Comparison of ENCODE assay signal across 11 cellular contexts in the genomic region with DNA sequence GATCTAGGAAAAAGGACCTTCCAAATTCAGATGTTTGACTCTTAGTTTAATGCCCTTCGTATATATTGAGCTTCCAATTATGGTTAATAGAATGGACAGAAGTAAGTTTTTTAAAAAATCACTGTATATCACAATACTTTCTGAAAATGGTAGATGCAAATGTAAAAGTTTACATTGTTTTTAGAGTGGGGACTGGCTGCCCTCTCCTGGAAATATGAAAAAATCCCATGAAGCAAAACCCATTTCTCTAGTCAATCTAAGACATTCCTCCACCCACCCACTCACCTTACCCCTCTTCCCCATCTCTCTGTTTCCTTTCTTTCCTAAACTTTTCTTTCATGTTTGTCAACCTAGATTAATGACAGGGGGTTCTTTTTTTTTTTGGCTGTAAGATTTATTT.
DNase-seq lines count a peak whose midpoint lies in the region; ATAC-seq, FAIRE-seq and TF ChIP-seq lines count a peak whose summit lies in the region.
"Had no signal": no experiment of that assay in that cellular context is flagged by ENCODE, and none has a peak within 500 bp of the region (broad histone marks: within the 10 kb centered on the region; RNA-seq: fewer than 3 reads in every experiment).

No MANE protein-coding gene starts in this region.

- no peak overlapping the region for H2AFZ ChIP-seq in GM23248

- no peaks in the 10 kb centered on the region for H3K36me3 ChIP-seq in A673 (ENCODE audit: insufficient read depth, low read length, poor library complexity, severe bottlenecking)
- no peaks in the 10 kb centered on the region for H3K36me3 ChIP-seq in GM23248 (ENCODE audit: low read depth)
- H3K36me3 ChIP-seq in adipocyte (ENCODE audit: control insufficient read depth, insufficient read depth, low read length, severe bottlenecking) = no peaks in the 10 kb centered on the region
- no peaks in the 10 kb centered on the region for H3K36me3 ChIP-seq in kidney (ENCODE audit: control insufficient read depth in 1 of 2, insufficient read depth in 2 of 2, low read length in 2 of 2)
- no peaks in the 10 kb centered on the region for H3K36me3 ChIP-seq in H7 (replicated peaks; ENCODE audit: control insufficient read depth, insufficient read depth, low read length)
- H3K36me3 ChIP-seq: SJCRH30 had no signal

- no peaks in the 10 kb centered on the region for H3K4me1 ChIP-seq in A673 (ENCODE audit: insufficient read depth, low read length, poor library complexity, severe bottlenecking)
- no peaks in the 10 kb centered on the region for H3K4me1 ChIP-seq in GM23248 (ENCODE audit: insufficient read depth)
- H3K4me1 ChIP-seq in adipocyte (ENCODE audit: control insufficient read depth, insufficient read depth, low read length) = peaks cover 11% of the 10 kb centered on the region
- no peaks in the 10 kb centered on the region for H3K4me1 ChIP-seq in kidney (ENCODE audit: control insufficient read depth in 1 of 2, insufficient read depth in 1 of 2, low read depth in 1 of 2, low read length in 2 of 2)

- H3K9me3 Mint-ChIP-seq in activated T-cell treated with anti-CD3 and anti-CD28 coated beads, Interleukin-2, amount 50 U/mL, for 4 hours = no peaks in the 10 kb centered on the region

- H3K9me2 ChIP-seq in GM23248 (ENCODE audit: insufficient read depth) = no peaks in the 10 kb centered on the region

- peak; percentile 57 for FAIRE-seq in kidney (lab: Jason Lieb, UNC)

- POLR2A ChIA-PET in A673 (lab: Charles Lee; ENCODE audit: low non-redundant PET) = no interaction called here

- no peak for ATAC-seq in activated T-cell treated with anti-CD3 and anti-CD28 coated beads, Interleukin-2, amount 50 U/mL, for 4 hours
- ATAC-seq: activated CD8-positive, alpha-beta T cell treated with anti-CD3 and anti-CD28 coated beads, Interleukin-2, amount 10 ng/mL, durations not matched to agents 7 days and 5 days had no signal

- H3F3A ChIP-seq in GM23248 (ENCODE audit: insufficient read depth) = no peaks in the 10 kb centered on the region

- H4K20me1 ChIP-seq in GM23248 (ENCODE audit: insufficient read depth) = no peaks in the 10 kb centered on the region

- H3K4me3 Mint-ChIP-seq in activated T-cell treated with anti-CD3 and anti-CD28 coated beads, Interleukin-2, amount 50 U/mL, for 4 hours = no peak overlapping the region
- H3K4me3 Mint-ChIP-seq: activated CD8-positive, alpha-beta T cell treated with anti-CD3 and anti-CD28 coated beads, Interleukin-2, amount 10 ng/mL, durations not matched to agents 7 days and 5 days had no signal

- peak; percentile 30; the same call in 1 of the 2 replicates for TF ChIP-seq CTCF in A673 (conservative IDR thresholded peaks at IDR 0.05; ENCODE audit: low read depth, low read length)
- no peak for TF ChIP-seq CTCF in kidney (IDR thresholded peaks at IDR 0.05; ENCODE audit: borderline replicate concordance, extremely low read depth, insufficient read depth)

- no peaks in the 10 kb centered on the region for H3K9me3 ChIP-seq in A673 (ENCODE audit: low read depth, low read length, poor library complexity, severe bottlenecking)
- H3K9me3 ChIP-seq in GM23248 (ENCODE audit: low read depth) = no peaks in the 10 kb centered on the region
- H3K9me3 ChIP-seq in adipocyte (ENCODE audit: control insufficient read depth, low read length) = no peaks in the 10 kb centered on the region
- no peaks in the 10 kb centered on the region for H3K9me3 ChIP-seq in kidney (ENCODE audit: control insufficient read depth in 1 of 2, low read length in 2 of 2)
- H3K9me3 ChIP-seq: SJCRH30 had no signal

- no peaks in the 10 kb centered on the region for H3K4me1 Mint-ChIP-seq in activated T-cell treated with anti-CD3 and anti-CD28 coated beads, Interleukin-2, amount 50 U/mL, for 4 hours (ENCODE audit: low read depth)

- in situ Hi-C loops in GM23248 (cut with MboI) = loop anchor here (10.0 kb wide), 1 partner anchor 204 kb away; no protein-coding TSS in a partner anchor

- peaks cover 2% of the 10 kb centered on the region for H3K27me3 Mint-ChIP-seq in activated T-cell treated with anti-CD3 and anti-CD28 coated beads, Interleukin-2, amount 50 U/mL, for 4 hours (ENCODE audit: low read depth)

- H3K9ac ChIP-seq in GM23248 (no peak overlapping the region), adipocyte (ENCODE audit: low read length) (peak overlapping the region; percentile 14), kidney (ENCODE audit: low read length in 2 of 2) (no peak overlapping the region)

- BruUV-seq in A673 (replicated peaks; lab: Mats Ljungman, UMichigan) = no TSS peak

- H3K4me3 ChIP-seq in A673 (ENCODE audit: low read depth, low read length, poor library complexity, severe bottlenecking) = no peak overlapping the region
- H3K4me3 ChIP-seq in GM23248 = no peak overlapping the region
- no peak overlapping the region for H3K4me3 ChIP-seq in adipocyte (ENCODE audit: low read length)
- H3K4me3 ChIP-seq in kidney (ENCODE audit: low read length in 2 of 2) = no peak overlapping the region
- no peak overlapping the region for H3K4me3 ChIP-seq in H7 (ENCODE audit: insufficient read depth, low read depth, low read length)
- H3K4me3 ChIP-seq: SJCRH30 had no signal

- H3K27me3 ChIP-seq in A673 (replicated peaks; ENCODE audit: insufficient read depth, low read depth, low read length, poor library complexity) (peaks cover 10% of the 10 kb centered on the region), GM23248 (replicated peaks; ENCODE audit: insufficient read depth) (no peaks in the 10 kb centered on the region), adipocyte (replicated peaks; ENCODE audit: control insufficient read depth, insufficient read depth, low read length) (no peaks in the 10 kb centered on the region), H7 (ENCODE audit: control insufficient read depth, insufficient read depth, low read length) (no peaks in the 10 kb centered on the region)
- H3K27me3 ChIP-seq: SJCRH30 had no signal

- H3K27ac ChIP-seq in A673 (ENCODE audit: low read depth, low read length, poor library complexity, severe bottlenecking) (no peak overlapping the region), GM23248 (no peak overlapping the region), kidney (ENCODE audit: low read depth in 2 of 2, low read length in 2 of 2) (no peak overlapping the region)
- H3K27ac ChIP-seq: SJCRH30 had no signal

- CTCF ChIA-PET in A673 (lab: Charles Lee) = interaction anchor here (0.5 to 1.2 kb wide), 4 partner anchors 9 to 195 kb away, joined by 3 to 4 read pairs (median 3); no protein-coding TSS in a partner anchor

- peak; percentile 3 for DNase-seq in A673 (ENCODE audit: low spot score)
- peak; percentile 41 for DNase-seq in GM23248
- DNase-seq in adipocyte (ENCODE audit: low read depth) = peak; percentile 62
- DNase-seq in kidney = no peak
- DNase-seq in activated T-cell treated with anti-CD3 and anti-CD28 coated beads, Interleukin-2, amount 50 U/mL, for 4 hours = no peak
- DNase-seq in activated CD4-positive, alpha-beta T cell treated with anti-CD3 and anti-CD28 coated beads for 4 hours = no peak
- no peak for DNase-seq in H7
- no peak for DNase-seq in NCI-H510A (lab: John Stamatoyannopoulos, UW)
- DNase-seq: activated CD8-positive, alpha-beta T cell treated with anti-CD3 and anti-CD28 coated beads, Interleukin-2, amount 10 ng/mL, durations not matched to agents 7 days and 5 days; central memory CD4-positive, alpha-beta T cell had no signal

- H3K4me2 ChIP-seq in GM23248 (ENCODE audit: unreplicated experiment) = no peak overlapping the region

- intact Hi-C loops in A673 (cut with micrococcal nuclease; ENCODE audit: unreplicated experiment) = loop anchor here (2.0 to 10.0 kb wide), 3 partner anchors 150 to 1339 kb away; no protein-coding TSS in a partner anchor
- intact Hi-C loops in kidney (cut with DNase I) = loop anchor here (10.0 kb wide), 2 partner anchors 194 to 386 kb away; no protein-coding TSS in a partner anchor

- 13 to 20% methylated on average over 1 of the region's 1 CpG for WGBS in GM23248 (ENCODE audit: low coverage in 1 of 2, low lambda C conversion rate in 2 of 2, missing lambda C conversion rate in 2 of 2), 2 experiments

- H3K79me2 ChIP-seq in GM23248 (ENCODE audit: insufficient read depth) = no peaks in the 10 kb centered on the region

- no peaks in the 10 kb centered on the region for H3K36me3 Mint-ChIP-seq in activated T-cell treated with anti-CD3 and anti-CD28 coated beads, Interleukin-2, amount 50 U/mL, for 4 hours (ENCODE audit: insufficient read depth)

Comparison
In these comparisons a context has a peak if more than half of its experiments do, and no peak if none do; other contexts are left out.
1. DNase-seq: peak in A673 (single experiment), GM23248 (single experiment) and adipocyte (single experiment); none in kidney (single experiment), activated T-cell treated with anti-CD3 and anti-CD28 coated beads, Interleukin-2, amount 50 U/mL, for 4 hours (single experiment), activated CD4-positive, alpha-beta T cell treated with anti-CD3 and anti-CD28 coated beads for 4 hours (0 of 2), H7 (single experiment) and NCI-H510A (single experiment).